Comparison of ENCODE assay signal across 8 cellular contexts in genomic region chr14:73757876-73758391, GRCh38. TPM values are rescaled to one million over a fixed set of nuclear protein-coding genes. Genes with fewer than 3 reads are reported as not detected.
DNase-seq lines count a peak whose midpoint lies in the region; ATAC-seq, FAIRE-seq and TF ChIP-seq lines count a peak whose summit lies in the region.

No MANE protein-coding gene starts in this region.

- H3K4me3 ChIP-seq in DOHH2 (ENCODE audit: low read length) (peak overlapping the region; percentile 83), Peyer's patch (peak overlapping the region; percentile 87 to 93 (median 88))

- no peaks in the 10 kb centered on the region for H3K9me3 ChIP-seq in DOHH2 (ENCODE audit: control insufficient read depth, insufficient read depth, low read length)
- H3K9me3 ChIP-seq in Peyer's patch = no peaks in the 10 kb centered on the region

- peaks cover 79% of the 10 kb centered on the region for H3K4me1 ChIP-seq in DOHH2 (ENCODE audit: control insufficient read depth, low read length)
- peaks cover 49 to 82% (median 69%) of the 10 kb centered on the region in 4 donors for H3K4me1 ChIP-seq in Peyer's patch

- H4K20me1 ChIP-seq in DOHH2 (ENCODE audit: control insufficient read depth, insufficient read depth, low read depth, low read length) = peaks cover 9% of the 10 kb centered on the region; the same call in 1 of the 2 replicates

- H3K9me2 ChIP-seq in DOHH2 (replicated peaks; ENCODE audit: control insufficient read depth, low read length) = no peaks in the 10 kb centered on the region

- peak overlapping the region; percentile 93 for H3K4me2 ChIP-seq in DOHH2 (ENCODE audit: low read length)

- H3K4me3 Mint-ChIP-seq in progenitor cell of endocrine pancreas (ENCODE audit: low read depth) = peak overlapping the region; percentile 74

- no peak for TF ChIP-seq CTCF in DOHH2 (IDR thresholded peaks at IDR 0.05; ENCODE audit: low read depth, low read length, poor library complexity, severe bottlenecking)
- TF ChIP-seq CTCF in Peyer's patch (IDR thresholded peaks at IDR 0.05) = no peak
- TF ChIP-seq CTCF in progenitor cell of endocrine pancreas (IDR thresholded peaks at IDR 0.05; ENCODE audit: unreplicated experiment) = no peak
- TF ChIP-seq CTCF in D721Med (IDR thresholded peaks at IDR 0.05; ENCODE audit: insufficient read depth, missing control alignments) = no peak

- no peak for FAIRE-seq in D721Med (lab: Jason Lieb, UNC)

- peak overlapping the region; percentile 91 for H3K27ac Mint-ChIP-seq in progenitor cell of endocrine pancreas

- H3K27me3 ChIP-seq in DOHH2 (ENCODE audit: control insufficient read depth, low read length) = no peaks in the 10 kb centered on the region
- H3K27me3 ChIP-seq in Peyer's patch = no peaks in the 10 kb centered on the region

- no peak for TF ChIP-seq POLR2A in Peyer's patch (IDR thresholded peaks at IDR 0.05)

- H3K79me2 ChIP-seq in DOHH2 (ENCODE audit: control insufficient read depth, low read length) = peaks cover 96% of the 10 kb centered on the region

- no peaks in the 10 kb centered on the region for H3K9me3 Mint-ChIP-seq in progenitor cell of endocrine pancreas (ENCODE audit: low read depth)

- H3K36me3 ChIP-seq in DOHH2 (ENCODE audit: control insufficient read depth, low read length) (peaks cover 58% of the 10 kb centered on the region), Peyer's patch (no peaks in the 10 kb centered on the region)

- H3K36me3 Mint-ChIP-seq in progenitor cell of endocrine pancreas (ENCODE audit: insufficient read depth) = no peaks in the 10 kb centered on the region

- H3K27ac ChIP-seq in DOHH2 (ENCODE audit: low read depth, low read length) = peak overlapping the region; percentile 97
- H3K27ac ChIP-seq in Peyer's patch = peak overlapping the region; percentile 96 to 100 (median 98)
- peak overlapping the region; percentile 89 for H3K27ac ChIP-seq in epithelial cell of prostate

- peaks cover 61% of the 10 kb centered on the region for H3F3A ChIP-seq in DOHH2 (ENCODE audit: control insufficient read depth, insufficient read depth)

- DNase-seq in Peyer's patch = no peak
- no peak for DNase-seq in epithelial cell of prostate (ENCODE audit: low read depth, low spot score)
- DNase-seq in progenitor cell of endocrine pancreas (ENCODE audit: low spot score, unreplicated experiment) = no peak
- no peak for DNase-seq in D721Med (ENCODE audit: insufficient read length, low spot score)
- DNase-seq in NCI-H524 (lab: John Stamatoyannopoulos, UW) = no peak
- no peak for DNase-seq in NCI-H774 (lab: John Stamatoyannopoulos, UW)

- H3K4me1 Mint-ChIP-seq in progenitor cell of endocrine pancreas (ENCODE audit: low read depth) = peaks cover 58% of the 10 kb centered on the region

- no peaks in the 10 kb centered on the region for H3K27me3 Mint-ChIP-seq in progenitor cell of endocrine pancreas

- no peak for ATAC-seq in HG03342 (IDR thresholded peaks at IDR 0.05; ENCODE audit: unreplicated experiment)

RNA-seq across cellular contexts. Expression of gene PNMA1, which starts 43.8 kb away (rescaled TPM):
- total RNA-seq in Peyer's patch = 10 to 100 TPM in 1 of 4 donors, 1 to 10 TPM in 3; 4.4 to 11.6 (median 7.0) TPM
- 52.7 and 59.0 TPM in 2 replicates for total RNA-seq in progenitor cell of endocrine pancreas
